8 cellular contexts compared by ENCODE assay signal in genomic region chr5:54469655-54470054, GRCh38. TPM values are rescaled to one million over a fixed set of nuclear protein-coding genes. Genes with fewer than 3 reads are reported as not detected.
DNase-seq lines count a peak whose midpoint lies in the region; ATAC-seq and TF ChIP-seq lines count a peak whose summit lies in the region.

No MANE protein-coding gene starts in this region.

- TF ChIP-seq CTCF in fibroblast of villous mesenchyme (IDR thresholded peaks at IDR 0.05; ENCODE audit: insufficient read depth, low read depth, low read length) (no peak), neural progenitor cell (IDR thresholded peaks at IDR 0.05) (no peak), CD14-positive monocyte (IDR thresholded peaks at IDR 0.05) (no peak)

- H3K4me1 ChIP-seq in BLaER1 (peaks cover 19% of the 10 kb centered on the region), neural progenitor cell (no peaks in the 10 kb centered on the region)

- H3K4me3 Mint-ChIP-seq in neural progenitor cell (no peak overlapping the region), CD14-positive monocyte (peak overlapping the region in 1 of 2 donors; percentile 75)

- H3K27ac Mint-ChIP-seq in neural progenitor cell, result no peak overlapping the region
- H3K27ac Mint-ChIP-seq in CD14-positive monocyte, result peak overlapping the region in 1 of 7 donors; percentile 7

- no peaks in the 10 kb centered on the region for H3K36me3 ChIP-seq in BLaER1
- no peaks in the 10 kb centered on the region for H3K36me3 ChIP-seq in neural progenitor cell

- H3K36me3 Mint-ChIP-seq in neural progenitor cell, result no peaks in the 10 kb centered on the region
- H3K36me3 Mint-ChIP-seq in CD14-positive monocyte, result no peaks in the 10 kb centered on the region

- peaks cover 18% of the 10 kb centered on the region for H3K9me3 ChIP-seq in BLaER1
- H3K9me3 ChIP-seq in neural progenitor cell (ENCODE audit: low read depth), result no peaks in the 10 kb centered on the region

- H3K27ac ChIP-seq in BLaER1 (no peak overlapping the region), neural progenitor cell (no peak overlapping the region)

- H3K4me3 ChIP-seq in BLaER1 (no peak overlapping the region), fibroblast of villous mesenchyme (ENCODE audit: low read depth, low read length) (peak overlapping the region; percentile 47), neural progenitor cell (no peak overlapping the region)

- no peaks in the 10 kb centered on the region for H4K20me1 ChIP-seq in BLaER1
- H4K20me1 ChIP-seq in neural progenitor cell (ENCODE audit: low read depth), result no peaks in the 10 kb centered on the region

- DNase-seq in fibroblast of villous mesenchyme (ENCODE audit: low read depth) (peak; percentile 34), erythroblast (lab: John Stamatoyannopoulos, UW) (no peak), neural progenitor cell (ENCODE audit: low spot score) (no peak), NCI-H510A treated with DMSO at 0.1 percent for 48 hours (lab: John Stamatoyannopoulos, UW) (no peak), CD14-positive monocyte (ENCODE audit: low spot score) (no peak)

- no peaks in the 10 kb centered on the region for H3F3A ChIP-seq in neural progenitor cell (ENCODE audit: low read depth)

- H3K4me1 Mint-ChIP-seq in neural progenitor cell, result no peaks in the 10 kb centered on the region
- peaks cover 7% of the 10 kb centered on the region for H3K4me1 Mint-ChIP-seq in CD14-positive monocyte

- no peak for TF ChIP-seq POLR2A in erythroblast (IDR thresholded peaks at IDR 0.05; ENCODE audit: low read length)

- intact Hi-C loops in CD14-positive monocyte (cut with micrococcal nuclease), result no loop called here

- H3K9ac ChIP-seq in BLaER1, result no peak overlapping the region
- no peak overlapping the region for H3K9ac ChIP-seq in neural progenitor cell

- H3K9me3 Mint-ChIP-seq in neural progenitor cell (peaks cover 7% of the 10 kb centered on the region), CD14-positive monocyte (peaks cover 0 to 7% (median 2%) of the 10 kb centered on the region in 7 donors)

- no peaks in the 10 kb centered on the region for H3K27me3 ChIP-seq in BLaER1
- H3K27me3 ChIP-seq in neural progenitor cell, result no peaks in the 10 kb centered on the region

- no peak overlapping the region for H2AFZ ChIP-seq in neural progenitor cell (replicated peaks)

- H3K79me2 ChIP-seq in neural progenitor cell (ENCODE audit: low read depth), result no peaks in the 10 kb centered on the region

- H3K4me2 ChIP-seq in BLaER1 (peak overlapping the region; percentile 46), neural progenitor cell (no peak overlapping the region)

- H3K27me3 Mint-ChIP-seq in neural progenitor cell (ENCODE audit: insufficient read depth, low read depth), result peaks cover 2% of the 10 kb centered on the region
- H3K27me3 Mint-ChIP-seq in CD14-positive monocyte (ENCODE audit: low read depth in 3 of 3), result peaks cover 0 to 4% (median 3%) of the 10 kb centered on the region in 3 donors

- ATAC-seq in GM19467 (IDR thresholded peaks at IDR 0.05; ENCODE audit: unreplicated experiment) (peak; percentile 59), HG03565 (IDR thresholded peaks at IDR 0.05; ENCODE audit: unreplicated experiment) (peak; percentile 88)

RNA-seq across cellular contexts. Expression of gene HSPB3, which starts 14.2 kb away (rescaled TPM):
- total RNA-seq in fibroblast of villous mesenchyme (1.7 and 6.1 TPM in 2 replicates), neural progenitor cell (ENCODE audit: low replicate concordance) (not detected in 2 replicates)
- polyA plus RNA-seq in CD14-positive monocyte, result not detected

RNA-seq across cellular contexts. Expression of gene SNX18, which starts 47.9 kb away (rescaled TPM):
- total RNA-seq in fibroblast of villous mesenchyme, result 51.0 and 51.2 TPM in 2 replicates
- 17.9 and 20.0 TPM in 2 replicates for total RNA-seq in neural progenitor cell (ENCODE audit: low replicate concordance)
- 10 to 100 TPM in 1 of 2 donors, 1 to 10 TPM in 1; 6.8 to 12.4 TPM for polyA plus RNA-seq in CD14-positive monocyte
